ENCODE assay signal across 24 cellular contexts in genomic region chr18:53025247-53025646, GRCh38.
"Had no signal": no experiment of that assay in that cellular context is flagged by ENCODE, and none has a peak within 500 bp of the region (broad histone marks: within the 10 kb centered on the region; RNA-seq: fewer than 3 reads in every experiment).

No MANE protein-coding gene starts in this region.

- H3K4me1 Mint-ChIP-seq: memory B cell, nephron had no signal

- H3K9me3 ChIP-seq: body of pancreas, neutrophil, ovary, prostate gland, right atrium auricular region, upper lobe of right lung had no signal

- H3K27ac ChIP-seq: body of pancreas, cardiac muscle cell, foreskin keratinocyte, neutrophil, ovary, prostate gland, right atrium auricular region, upper lobe of right lung, WERI-Rb-1 had no signal

- DNase-seq: activated CD4-positive, alpha-beta T cell treated with anti-CD3 and anti-CD28 coated beads for 1 hour; activated CD4-positive, alpha-beta T cell treated with anti-CD3 and anti-CD28 coated beads, Interleukin-2, amount 50 U/mL, for 1 hour; activated CD8-positive, alpha-beta T cell treated with anti-CD3 and anti-CD28 coated beads, Interleukin-2, amount 10 ng/mL, durations not matched to agents 7 days and 5 days; activated gamma-delta T cell; activated naive CD4-positive, alpha-beta T cell treated with anti-CD3 and anti-CD28 coated beads, Interleukin-2, amount 50 U/mL, for 16 hours; anterior cingulate cortex; body of pancreas; dermis blood vessel endothelial cell; effector CD8-positive, alpha-beta T cell; erythroblast; foreskin keratinocyte; ovary; stimulated activated CD4-positive, alpha-beta T cell treated with anti-CD3 and anti-CD28 coated beads, Interleukin-12 subunit alpha, Interleukin-12 subunit beta, amount 100 ng/mL, for 4 hours; stimulated activated CD4-positive, alpha-beta T cell treated with anti-CD3 and anti-CD28 coated beads, Interleukin-4, amount 100 ng/mL, for 4 hours; stimulated activated naive CD8-positive, alpha-beta T cell treated with anti-CD3 and anti-CD28 coated beads, Interleukin-15, Interleukin-2, amounts not matched to agents 100 U/mL and 50 U/mL, for 24 hours; upper lobe of right lung; WERI-Rb-1 had no signal

- H3K9me3 Mint-ChIP-seq: activated T-helper 1 cell treated with anti-CD3 and anti-CD28 coated beads, Interleukin-12 subunit alpha, Interleukin-12 subunit beta, Interleukin-2, Interleukin-4 antibody, amounts not matched to agents 30 ng/mL and 10 ng/mL and 1 ng/mL, durations not matched to agents 14 hours and 24 hours and 36 hours; memory B cell; nephron had no signal

- H3K27me3 Mint-ChIP-seq: memory B cell had no signal

- H3K27ac Mint-ChIP-seq: activated CD8-positive, alpha-beta T cell treated with anti-CD3 and anti-CD28 coated beads, Interleukin-2, amount 10 ng/mL, durations not matched to agents 7 days and 5 days; activated T-helper 1 cell treated with anti-CD3 and anti-CD28 coated beads, Interleukin-12 subunit alpha, Interleukin-12 subunit beta, Interleukin-2, Interleukin-4 antibody, amounts not matched to agents 30 ng/mL and 10 ng/mL and 1 ng/mL, durations not matched to agents 14 hours and 24 hours and 36 hours; memory B cell; nephron had no signal

- H3K36me3 ChIP-seq: cardiac muscle cell, neutrophil, ovary, prostate gland, right atrium auricular region, upper lobe of right lung, WERI-Rb-1 had no signal

- H3K4me3 Mint-ChIP-seq: activated CD8-positive, alpha-beta T cell treated with anti-CD3 and anti-CD28 coated beads, Interleukin-2, amount 10 ng/mL, durations not matched to agents 7 days and 5 days; activated T-helper 1 cell treated with anti-CD3 and anti-CD28 coated beads, Interleukin-12 subunit alpha, Interleukin-12 subunit beta, Interleukin-2, Interleukin-4 antibody, amounts not matched to agents 30 ng/mL and 10 ng/mL and 1 ng/mL, durations not matched to agents 14 hours and 24 hours and 36 hours; memory B cell; nephron had no signal

- H3K4me1 ChIP-seq: body of pancreas, foreskin keratinocyte, prostate gland, right atrium auricular region, upper lobe of right lung had no signal

- ATAC-seq: activated CD8-positive, alpha-beta T cell treated with anti-CD3 and anti-CD28 coated beads, Interleukin-2, amount 10 ng/mL, durations not matched to agents 7 days and 5 days; body of pancreas; foreskin keratinocyte; stimulated activated naive CD8-positive, alpha-beta T cell treated with anti-CD3 and anti-CD28 coated beads, Interleukin-15, Interleukin-2, amounts not matched to agents 100 U/mL and 50 U/mL, for 24 hours; upper lobe of right lung had no signal

- H3K4me3 ChIP-seq: body of pancreas, cardiac muscle cell, ovary, prostate gland, right atrium auricular region, upper lobe of right lung had no signal

- H3K27me3 ChIP-seq: body of pancreas, cardiac muscle cell, foreskin keratinocyte, neutrophil, ovary, right atrium auricular region, upper lobe of right lung had no signal

- H3K36me3 Mint-ChIP-seq: memory B cell had no signal
